Comparison of ENCODE assay signal across 8 cellular contexts in genomic region chr19:12956446-12957388, GRCh38.
DNase-seq lines count a peak whose midpoint lies in the region; ATAC-seq and TF ChIP-seq lines count a peak whose summit lies in the region.

GADD45GIP1 (minus strand) TSS chr19:12957223; CDS start chr19:12957212, 11 bp downstream.

- peak within 1 kb of the TSS; percentile 96 for H3K4me3 ChIP-seq in choroid plexus epithelial cell (ENCODE audit: low read depth, low read length)

- ATAC-seq in HG02852 (IDR thresholded peaks at IDR 0.05; ENCODE audit: unreplicated experiment) = peak; percentile 74
- no peak for ATAC-seq in HG02763 (IDR thresholded peaks at IDR 0.05; ENCODE audit: unreplicated experiment)

- DNase-seq in GM03348 (ENCODE audit: low spot score) (peak; percentile 91), NCI-H446 (lab: John Stamatoyannopoulos, UW) (peak; percentile 40 to 81), choroid plexus epithelial cell (ENCODE audit: low read depth) (peak; percentile 77), kidney tubule cell (ENCODE audit: low spot score) (peak; percentile 86)
- peak; percentile 72 to 76 for DNase-seq in activated CD4-positive, alpha-beta T cell treated with anti-CD3 and anti-CD28 coated beads for 24 hours (ENCODE audit: low read depth in 2 of 2)
- DNase-seq in stimulated activated CD4-positive, alpha-beta T cell treated with anti-CD3 and anti-CD28 coated beads, Interleukin-1b, Interleukin-23, amount 100 ng/mL, for 1 hour (ENCODE audit: low read depth in 2 of 2) = peak; percentile 58 to 66

- TF ChIP-seq CTCF in choroid plexus epithelial cell (conservative IDR thresholded peaks at IDR 0.05; ENCODE audit: low read depth, low read length) = no peak
